In genomic region chr1:220487297-220487820, GRCh38 we compare ENCODE assay signal across 10 cellular contexts. TPM values are rescaled to one million over a fixed set of nuclear protein-coding genes. Genes with fewer than 3 reads are reported as not detected.
DNase-seq lines count a peak whose midpoint lies in the region; ATAC-seq, FAIRE-seq and TF ChIP-seq lines count a peak whose summit lies in the region.
"Had no signal": no experiment of that assay in that cellular context is flagged by ENCODE, and none has a peak within 500 bp of the region (broad histone marks: within the 10 kb centered on the region; RNA-seq: fewer than 3 reads in every experiment).

No MANE protein-coding gene starts in this region.

- 77% methylated on average over 5 of the region's 5 CpGs for WGBS in SK-N-SH (ENCODE audit: low lambda C conversion rate)

- H3K79me2 ChIP-seq in SK-N-SH (ENCODE audit: insufficient read depth) = no peaks in the 10 kb centered on the region

- TF ChIP-seq CTCF in BJ (IDR thresholded peaks at IDR 0.05; ENCODE audit: insufficient read depth, low read depth, low read length) = no peak
- TF ChIP-seq CTCF in SK-N-SH (IDR thresholded peaks at IDR 0.05) = no peak

- peak overlapping the region; percentile 5; the same call in 1 of the 2 replicates for H2AFZ ChIP-seq in SK-N-SH (ENCODE audit: low read depth)

- peaks cover 9% of the 10 kb centered on the region for H3K9me3 Mint-ChIP-seq in natural killer cell treated with Interleukin-12 subunit alpha and Interleukin-12 subunit beta and Interleukin-15 and Interleukin-18, amount 100 ng/mL, for 72 hours

- no peaks in the 10 kb centered on the region for H3K36me3 Mint-ChIP-seq in natural killer cell treated with Interleukin-12 subunit alpha and Interleukin-12 subunit beta and Interleukin-15 and Interleukin-18, amount 100 ng/mL, for 72 hours
- H3K36me3 Mint-ChIP-seq: naive B cell had no signal

- peaks cover 1 to 11% of the 10 kb centered on the region in 2 donors for H3K27me3 Mint-ChIP-seq in natural killer cell treated with Interleukin-12 subunit alpha and Interleukin-12 subunit beta and Interleukin-15 and Interleukin-18, amount 100 ng/mL, for 72 hours

- CTCF ChIA-PET in BJ (lab: Yijun Ruan, JAX) = no interaction called here
- CTCF ChIA-PET in SK-N-SH (lab: Yijun Ruan, JAX) = no interaction called here

- DNase-seq in BJ (ENCODE audit: low read depth) = peak; percentile 26
- DNase-seq in HPDE6-E6E7 (ENCODE audit: extremely low spot score) = peak; percentile 79
- DNase-seq in SK-N-SH = no peak
- DNase-seq in cerebellar cortex (ENCODE audit: low spot score) = no peak
- no peak for DNase-seq in natural killer cell treated with Interleukin-12 subunit alpha and Interleukin-12 subunit beta and Interleukin-15 and Interleukin-18, amount 100 ng/mL, for 72 hours (ENCODE audit: low spot score)
- DNase-seq: naive B cell had no signal

- no peak overlapping the region for H3K27ac ChIP-seq in SK-N-SH (ENCODE audit: low read depth in 2 of 2, low read length in 1 of 2)
- H3K27ac ChIP-seq: VCaP had no signal

- no peaks in the 10 kb centered on the region for H3K36me3 ChIP-seq in BJ (ENCODE audit: control insufficient read depth, insufficient read depth, low read length)
- H3K36me3 ChIP-seq in SK-N-SH (replicated peaks in 1 of 2; ENCODE audit: control insufficient read depth in 1 of 2, insufficient read depth in 2 of 2, low read length in 1 of 2) = no peaks in the 10 kb centered on the region

- no peaks in the 10 kb centered on the region for H3K9me3 ChIP-seq in SK-N-SH

- no peak for TF ChIP-seq RAD21 in SK-N-SH (IDR thresholded peaks at IDR 0.05; ENCODE audit: low read length)

- 0 out of 4 replicates have a peak, but pooled peaks cover 0 to 3% of the 10 kb centered on the region in 2 experiments for H3K4me1 ChIP-seq in SK-N-SH (ENCODE audit: control insufficient read depth in 1 of 2, insufficient read depth in 2 of 2, low read depth in 1 of 2, low read length in 1 of 2)

- POLR2A ChIA-PET in BJ (lab: Charles Lee) (interaction anchor here (0.6 kb wide), 1 partner anchor 246 kb away, joined by 5 read pairs; no protein-coding TSS in a partner anchor), SK-N-SH (lab: Yijun Ruan, JAX) (no interaction called here)

- H3K4me2 ChIP-seq in SK-N-SH = no peak overlapping the region

- H4K20me1 ChIP-seq in SK-N-SH (ENCODE audit: insufficient read depth) = no peaks in the 10 kb centered on the region

- H3K4me3 Mint-ChIP-seq in natural killer cell treated with Interleukin-12 subunit alpha and Interleukin-12 subunit beta and Interleukin-15 and Interleukin-18, amount 100 ng/mL, for 72 hours = no peak overlapping the region
- H3K4me3 Mint-ChIP-seq: naive B cell had no signal

- no peak overlapping the region for H3K27ac Mint-ChIP-seq in natural killer cell treated with Interleukin-12 subunit alpha and Interleukin-12 subunit beta and Interleukin-15 and Interleukin-18, amount 100 ng/mL, for 72 hours
- H3K27ac Mint-ChIP-seq: naive B cell had no signal

- ATAC-seq in HG02759 (IDR thresholded peaks at IDR 0.05; ENCODE audit: unreplicated experiment) = no peak
- ATAC-seq in natural killer cell treated with Interleukin-12 subunit alpha and Interleukin-12 subunit beta and Interleukin-15 and Interleukin-18, amount 100 ng/mL, for 72 hours = no peak
- ATAC-seq in HG03457 (IDR thresholded peaks at IDR 0.05; ENCODE audit: unreplicated experiment) = no peak

- no peak for TF ChIP-seq EP300 in SK-N-SH (IDR thresholded peaks at IDR 0.05; ENCODE audit: borderline replicate concordance in 1 of 2, low read depth in 1 of 2, low read length in 1 of 2)

- no peaks in the 10 kb centered on the region for H3K9me2 ChIP-seq in SK-N-SH

- H3K27me3 ChIP-seq in BJ (ENCODE audit: control insufficient read depth, insufficient read depth, low read length) (no peaks in the 10 kb centered on the region), SK-N-SH (ENCODE audit: insufficient read depth) (no peaks in the 10 kb centered on the region)

- H3F3A ChIP-seq in SK-N-SH (replicated peaks; ENCODE audit: insufficient read depth) = no peaks in the 10 kb centered on the region

- no peaks in the 10 kb centered on the region for H3K4me1 Mint-ChIP-seq in natural killer cell treated with Interleukin-12 subunit alpha and Interleukin-12 subunit beta and Interleukin-15 and Interleukin-18, amount 100 ng/mL, for 72 hours (ENCODE audit: low read depth in 2 of 2)
- H3K4me1 Mint-ChIP-seq: naive B cell had no signal

- peak; percentile 99 for FAIRE-seq in islet of Langerhans (lab: Jason Lieb, UNC)

- H3K9ac ChIP-seq in SK-N-SH = no peak overlapping the region

- H3K4me3 ChIP-seq in BJ (ENCODE audit: low read depth, low read length) (no peak overlapping the region), SK-N-SH (ENCODE audit: low read depth in 2 of 2, low read length in 1 of 2) (no peak overlapping the region)

TF ChIP-seq in SK-N-SH, 30 proteins besides CTCF, POLR2A, EP300 and RAD21:
- no peak for TF ChIP-seq TEAD4 (IDR thresholded peaks at IDR 0.05; ENCODE audit: borderline replicate concordance, insufficient read depth)
- TF ChIP-seq, protein P1, sequence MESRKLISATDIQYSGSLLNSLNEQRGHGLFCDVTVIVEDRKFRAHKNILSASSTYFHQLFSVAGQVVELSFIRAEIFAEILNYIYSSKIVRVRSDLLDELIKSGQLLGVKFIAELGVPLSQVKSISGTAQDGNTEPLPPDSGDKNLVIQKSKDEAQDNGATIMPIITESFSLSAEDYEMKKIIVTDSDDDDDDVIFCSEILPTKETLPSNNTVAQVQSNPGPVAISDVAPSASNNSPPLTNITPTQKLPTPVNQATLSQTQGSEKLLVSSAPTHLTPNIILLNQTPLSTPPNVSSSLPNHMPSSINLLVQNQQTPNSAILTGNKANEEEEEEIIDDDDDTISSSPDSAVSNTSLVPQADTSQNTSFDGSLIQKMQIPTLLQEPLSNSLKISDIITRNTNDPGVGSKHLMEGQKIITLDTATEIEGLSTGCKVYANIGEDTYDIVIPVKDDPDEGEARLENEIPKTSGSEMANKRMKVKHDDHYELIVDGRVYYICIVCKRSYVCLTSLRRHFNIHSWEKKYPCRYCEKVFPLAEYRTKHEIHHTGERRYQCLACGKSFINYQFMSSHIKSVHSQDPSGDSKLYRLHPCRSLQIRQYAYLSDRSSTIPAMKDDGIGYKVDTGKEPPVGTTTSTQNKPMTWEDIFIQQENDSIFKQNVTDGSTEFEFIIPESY (IDR thresholded peaks at IDR 0.05; ENCODE audit: borderline replicate concordance, low read depth) = no peak
- TF ChIP-seq USF2 (IDR thresholded peaks at IDR 0.05; ENCODE audit: borderline replicate concordance, low read depth, low read length) = no peak
- no peak for TF ChIP-seq SMC3 (IDR thresholded peaks at IDR 0.05; ENCODE audit: low read depth, low read length)
- TF ChIP-seq FOSL2 (IDR thresholded peaks at IDR 0.05; ENCODE audit: borderline replicate concordance, low read depth) = no peak

RNA-seq across cellular contexts. Expression of gene MARK1, which starts 40.6 kb away (rescaled TPM):
- polyA plus RNA-seq in BJ (2011; rRNA removed) (0.97 and 1.4 TPM in 2 replicates), SK-N-SH (2012; rRNA removed) (3.0 and 3.1 TPM in 2 replicates)
- polyA minus RNA-seq in BJ (2011; rRNA and poly(A)+ RNA removed) = 1.2 and 2.7 TPM in 2 replicates
- 3.8 and 3.9 TPM in 2 replicates for polyA plus RNA-seq in SK-N-SH (2012; cell fraction: cytosol; rRNA removed)
- polyA plus RNA-seq in SK-N-SH (2012; cell fraction: nucleus; rRNA removed) = 5.0 and 7.4 TPM in 2 replicates
- total RNA-seq in natural killer cell treated with Interleukin-12 subunit alpha and Interleukin-12 subunit beta and Interleukin-15 and Interleukin-18, amount 100 ng/mL, for 72 hours = not detected

Comparison
In these comparisons a context has a peak if more than half of its experiments do, and no peak if none do; other contexts are left out.
1. DNase-seq: peak in BJ (single experiment) and HPDE6-E6E7 (single experiment); none in SK-N-SH (single experiment), cerebellar cortex (single experiment) and natural killer cell treated with Interleukin-12 subunit alpha and Interleukin-12 subunit beta and Interleukin-15 and Interleukin-18, amount 100 ng/mL, for 72 hours (single experiment).